7 cellular contexts compared by ENCODE assay signal in the genomic region with DNA sequence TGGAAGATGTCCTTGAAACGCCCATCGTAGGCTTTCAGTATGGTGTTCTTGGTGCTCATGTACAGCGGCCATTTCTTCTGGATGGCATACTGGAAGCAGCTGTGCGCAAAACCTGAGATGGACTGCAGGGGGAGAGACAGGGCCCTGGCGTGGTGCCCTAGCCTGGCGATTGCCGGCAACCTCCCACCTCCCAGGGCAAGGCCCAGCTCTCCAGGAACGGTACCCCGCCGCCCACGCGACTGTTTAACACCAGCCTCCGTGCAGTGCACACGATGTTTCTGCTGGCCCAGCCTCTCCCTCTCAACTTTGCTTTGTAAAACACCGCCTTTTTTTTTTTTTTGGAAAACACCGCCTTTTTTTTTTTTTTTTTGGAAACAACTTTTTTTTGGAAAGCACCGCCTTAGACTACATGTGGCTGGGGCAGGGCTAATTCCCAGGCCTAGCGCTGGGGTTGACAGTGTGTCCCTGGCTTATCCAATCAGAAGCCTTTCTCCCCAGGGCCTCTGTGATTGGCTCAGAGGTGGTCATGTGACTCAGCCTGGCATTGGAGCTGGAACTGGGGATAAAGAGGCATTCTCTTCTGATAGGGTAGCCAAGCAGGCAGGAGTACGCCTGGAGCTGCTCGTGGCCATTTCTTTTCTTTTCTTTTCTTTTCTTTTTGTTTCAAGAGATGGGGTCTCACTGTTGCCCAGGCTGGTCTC. TPM values are rescaled to one million over a fixed set of nuclear protein-coding genes. Genes with fewer than 3 reads are reported as not detected.
DNase-seq lines count a peak whose midpoint lies in the region; ATAC-seq, FAIRE-seq and TF ChIP-seq lines count a peak whose summit lies in the region.

No MANE protein-coding gene starts in this region.

- no peak for TF ChIP-seq POLR2A in HepG2 (IDR thresholded peaks at IDR 0.05; ENCODE audit: insufficient read depth in 1 of 2, low read depth in 2 of 2, low read length in 2 of 2)

- H3K36me3 ChIP-seq in DND-41 (ENCODE audit: insufficient read depth, low read length) (peaks cover 86% of the 10 kb centered on the region), HepG2 (replicated peaks in 1 of 2; ENCODE audit: control insufficient read depth in 1 of 2, insufficient read depth in 2 of 2, low read length in 2 of 2) (peaks cover 4 to 38% of the 10 kb centered on the region in 2 experiments; a peak in 3 of 5 replicates)

- H3K4me1 ChIP-seq in DND-41 (ENCODE audit: insufficient read depth, low read length) (no peaks in the 10 kb centered on the region), HepG2 (ENCODE audit: insufficient read depth, low read length) (no peaks in the 10 kb centered on the region)

- no peak overlapping the region for H2AFZ ChIP-seq in DND-41 (ENCODE audit: low read depth, low read length)
- H2AFZ ChIP-seq in HepG2 (ENCODE audit: low read length) = no peak overlapping the region

- H4K20me1 ChIP-seq in DND-41 (ENCODE audit: insufficient read depth, low read length) (peaks cover 27% of the 10 kb centered on the region), HepG2 (ENCODE audit: insufficient read depth, low read length) (no peaks in the 10 kb centered on the region)

- H3K79me2 ChIP-seq in DND-41 (ENCODE audit: insufficient read depth, low read length) = peaks cover 24% of the 10 kb centered on the region
- H3K79me2 ChIP-seq in HepG2 (ENCODE audit: insufficient read depth, low read length) = no peaks in the 10 kb centered on the region

- CTCF ChIA-PET in HepG2 (lab: Yijun Ruan, JAX; ENCODE audit: low intra/inter-chr PET ratio, low total read pairs) = interaction anchor here (4.3 kb wide), 1 partner anchor 189 kb away, joined by 32 read pairs; no protein-coding TSS in a partner anchor

- H3K27ac ChIP-seq in DND-41 (ENCODE audit: low read length) (no peak overlapping the region), HepG2 (ENCODE audit: extremely low read length, insufficient read depth, low read length) (no peak overlapping the region)

- no peaks in the 10 kb centered on the region for H3K9me3 Mint-ChIP-seq in activated naive CD4-positive, alpha-beta T cell treated with anti-CD3 and anti-CD28 coated beads, Interleukin-2, amount 50 U/mL, for 72 hours

- FAIRE-seq in HepG2 (lab: Jason Lieb, UNC) = no peak

- POLR2A ChIA-PET in HepG2 (lab: Yijun Ruan, JAX) = interaction anchor here (1.5 to 1.6 kb wide), 2 partner anchors 33 to 84 kb away, joined by 3 to 4 read pairs; no protein-coding TSS in a partner anchor

- H3K4me3 ChIP-seq in DND-41 (ENCODE audit: low read depth in 1 of 2, low read length in 2 of 2) (no peak overlapping the region), HepG2 (replicated peaks in 1 of 3; ENCODE audit: insufficient read depth in 1 of 3, low read depth in 2 of 3, low read length in 3 of 3) (no peak overlapping the region)

- peak; percentile 46 for DNase-seq in DND-41
- peak; percentile 72 for DNase-seq in HT-29 (ENCODE audit: low spot score)
- DNase-seq in activated naive CD4-positive, alpha-beta T cell treated with anti-CD3 and anti-CD28 coated beads, Interleukin-2, amount 50 U/mL, for 72 hours (ENCODE audit: low spot score in 2 of 2) = peak in 1 of 2 donors; percentile 45
- peak; percentile 36 for DNase-seq in HepG2 (ENCODE audit: low spot score)
- DNase-seq in globus pallidus (ENCODE audit: low spot score) = no peak
- no peak for DNase-seq in NCI-H2081 treated with DMSO at 0.1 percent for 48 hours (lab: John Stamatoyannopoulos, UW)

- no peak for TF ChIP-seq EP300 in HepG2 (IDR thresholded peaks at IDR 0.05; ENCODE audit: low read depth in 2 of 2, low read length in 2 of 2)
- no peak for TF ChIP-seq EP300 in HepG2 (CRISPR knock-in tag; IDR thresholded peaks at IDR 0.05; ENCODE audit: borderline replicate concordance)

- H3K9ac ChIP-seq in DND-41 (ENCODE audit: low read depth, low read length) = no peak overlapping the region
- no peak overlapping the region for H3K9ac ChIP-seq in HepG2 (ENCODE audit: insufficient read depth, low read depth, low read length)

- no peak for TF ChIP-seq RAD21 in HepG2 (CRISPR knock-in tag; IDR thresholded peaks at IDR 0.05)

- 91% methylated on average over 15 of the region's 20 CpGs for WGBS in HepG2 (ENCODE audit: low lambda C conversion rate)

- H3K9me3 ChIP-seq in DND-41 (ENCODE audit: insufficient read depth, low read length, severe bottlenecking) = no peaks in the 10 kb centered on the region
- H3K9me3 ChIP-seq in HepG2 (ENCODE audit: low read length) = no peaks in the 10 kb centered on the region

- no peak overlapping the region for H3K4me2 ChIP-seq in DND-41 (ENCODE audit: insufficient read depth, low read length)
- H3K4me2 ChIP-seq in HepG2 (ENCODE audit: low read depth, low read length) = no peak overlapping the region

- ATAC-seq in DND-41 (ENCODE audit: insufficient read depth, low read depth) (peak; percentile 62), HepG2 (peak; percentile 61), HG02610 (IDR thresholded peaks at IDR 0.05; ENCODE audit: unreplicated experiment) (no peak)
- peak; percentile 52 for ATAC-seq in activated naive CD4-positive, alpha-beta T cell treated with anti-CD3 and anti-CD28 coated beads, Interleukin-2, amount 50 U/mL, for 72 hours

- intact Hi-C loops in HepG2 (cut with micrococcal nuclease; ENCODE audit: unreplicated experiment) = loop anchor here (1.0 kb wide), 1 partner anchor 189 kb away; no protein-coding TSS in a partner anchor

- peak; percentile 41 for TF ChIP-seq CTCF in DND-41 (IDR thresholded peaks at IDR 0.05; ENCODE audit: borderline replicate concordance, extremely low read depth, low read length, poor library complexity, severe bottlenecking)
- no peak for TF ChIP-seq CTCF in HepG2 (CRISPR knock-in tag; IDR thresholded peaks at IDR 0.05)

- no TSS peak for BruUV-seq in HepG2 (replicated peaks; lab: Mats Ljungman, UMichigan)

- in situ Hi-C loops in HepG2 (cut with HindIII; ENCODE audit: extremely low pct_ligation_motif_present, low pct_unique_long_range_greater_than_20kb) = loop anchor here (5.0 to 25.0 kb wide), 2 partner anchors 190 to 350 kb away; no protein-coding TSS in a partner anchor

- H3K36me3 Mint-ChIP-seq in activated naive CD4-positive, alpha-beta T cell treated with anti-CD3 and anti-CD28 coated beads, Interleukin-2, amount 50 U/mL, for 72 hours = peaks cover 5 to 19% of the 10 kb centered on the region in 2 donors

- H3K27me3 ChIP-seq in DND-41 (ENCODE audit: insufficient read depth, low read length, poor library complexity) (no peaks in the 10 kb centered on the region), HepG2 (ENCODE audit: control insufficient read depth in 1 of 2, insufficient read depth in 2 of 2, low read length in 2 of 2) (no peaks in the 10 kb centered on the region)

- peak overlapping the region in 1 of 2 donors; percentile 82 for H3K27ac Mint-ChIP-seq in activated naive CD4-positive, alpha-beta T cell treated with anti-CD3 and anti-CD28 coated beads, Interleukin-2, amount 50 U/mL, for 72 hours

RNA-seq across cellular contexts. Expression of a gene that starts 14.7 kb away (rescaled TPM):
- total RNA-seq in HT-29 (2014; rRNA removed; shearing (Covaris generic)) = 177 and 202 TPM in 2 replicates
- total RNA-seq in activated naive CD4-positive, alpha-beta T cell treated with anti-CD3 and anti-CD28 coated beads, Interleukin-2, amount 50 U/mL, for 72 hours = 100 to 1,000 TPM; 203 to 242 TPM
- total RNA-seq in HepG2 (2016; rRNA removed; fragmentation: Illumina TruSeq; extraction: Trizol) = 120 and 121 TPM in 2 replicates
- 37.5 and 39.4 TPM in 2 replicates for total RNA-seq in HepG2 (2016; cell fraction: cytosol; rRNA removed; fragmentation: Illumina TruSeq; extraction: Trizol; ENCODE audit: low read depth)
- total RNA-seq in HepG2 (2016; cell fraction: insoluble cytoplasmic fraction; rRNA removed; fragmentation: Illumina TruSeq; extraction: Trizol) = 108 and 124 TPM in 2 replicates
- total RNA-seq in HepG2 (2016; cell fraction: membrane; rRNA removed; fragmentation: Illumina TruSeq; extraction: Trizol) = 87.3 and 98.2 TPM in 2 replicates
- total RNA-seq in HepG2 (2016; cell fraction: nucleus; rRNA removed; fragmentation: Illumina TruSeq; extraction: Trizol) = 50.6 and 54.5 TPM in 2 replicates
- 132 and 145 TPM in 2 replicates for polyA plus RNA-seq in HepG2 (2011; rRNA removed)
- 85.2 and 137 TPM in 2 replicates for polyA plus RNA-seq in HepG2 (2011; cell fraction: cytosol; rRNA removed)
- polyA plus RNA-seq in HepG2 (2011; cell fraction: nucleus; rRNA removed) = 62.9 and 78.0 TPM in 2 replicates
- 57.4 and 73.4 TPM in 2 replicates for polyA plus RNA-seq in HepG2 (2012)
- polyA plus RNA-seq in HepG2 (2016; cell fraction: cytosol; fragmentation: Illumina TruSeq; extraction: Trizol; ENCODE audit: low read depth) = 63.2 and 73.9 TPM in 2 replicates
- 130 and 145 TPM in 2 replicates for polyA plus RNA-seq in HepG2 (2016; cell fraction: insoluble cytoplasmic fraction; fragmentation: Illumina TruSeq; extraction: Trizol; ENCODE audit: low read depth)
- 84.9 and 106 TPM in 2 replicates for polyA plus RNA-seq in HepG2 (2016; cell fraction: membrane; fragmentation: Illumina TruSeq; extraction: Trizol; ENCODE audit: low read depth)
- 97.9 and 110 TPM in 2 replicates for polyA plus RNA-seq in HepG2 (2016; cell fraction: nucleus; fragmentation: Illumina TruSeq; extraction: Trizol; ENCODE audit: insufficient read depth, low read depth)
- polyA minus RNA-seq in HepG2 (2011; rRNA and poly(A)+ RNA removed; ENCODE audit: low replicate concordance) = 34.4 and 160 TPM in 2 replicates
- polyA minus RNA-seq in HepG2 (2011; cell fraction: cytosol; rRNA and poly(A)+ RNA removed) = 67.1 and 76.1 TPM in 2 replicates
- polyA minus RNA-seq in HepG2 (2011; cell fraction: nucleus; rRNA and poly(A)+ RNA removed) = 14.7 and 18.4 TPM in 2 replicates

Comparison
In these comparisons a context has a peak if more than half of its experiments do, and no peak if none do; other contexts are left out.
1. DNase-seq: peak in DND-41 (single experiment), HT-29 (single experiment) and HepG2 (single experiment); none in globus pallidus (single experiment) and NCI-H2081 treated with DMSO at 0.1 percent for 48 hours (single experiment).